In genomic region chr22:41308054-41308453, GRCh38 we compare ENCODE assay signal across 12 cellular contexts. TPM values are rescaled to one million over a fixed set of nuclear protein-coding genes. Genes with fewer than 3 reads are reported as not detected.
DNase-seq lines count a peak whose midpoint lies in the region; ATAC-seq and TF ChIP-seq lines count a peak whose summit lies in the region.
"Had no signal": no experiment of that assay in that cellular context is flagged by ENCODE, and none has a peak within 500 bp of the region (broad histone marks: within the 10 kb centered on the region; RNA-seq: fewer than 3 reads in every experiment).

No MANE protein-coding gene starts in this region.

- no peaks in the 10 kb centered on the region for H3K9me3 Mint-ChIP-seq in GM23338
- H3K9me3 Mint-ChIP-seq in activated T-helper 2 cell treated with anti-CD3 and anti-CD28 coated beads, Interferon-gamma antibody, Interleukin-2, Interleukin-4, amounts not matched to agents 10 μg/mL and 5 μg/mL and 100 μg/mL, durations not matched to agents 14 hours and 24 hours and 36 hours: no peaks in the 10 kb centered on the region

- H3K9me2 ChIP-seq in GM23338 (ENCODE audit: insufficient read depth): no peaks in the 10 kb centered on the region

- H3K4me1 Mint-ChIP-seq in GM23338: peaks cover 33% of the 10 kb centered on the region
- peaks cover 31% of the 10 kb centered on the region for H3K4me1 Mint-ChIP-seq in activated T-helper 2 cell treated with anti-CD3 and anti-CD28 coated beads, Interferon-gamma antibody, Interleukin-2, Interleukin-4, amounts not matched to agents 10 μg/mL and 5 μg/mL and 100 μg/mL, durations not matched to agents 14 hours and 24 hours and 36 hours (ENCODE audit: low read depth)

- H3K36me3 ChIP-seq in GM23338 (ENCODE audit: insufficient read depth) (no peaks in the 10 kb centered on the region), adipocyte (ENCODE audit: control insufficient read depth, insufficient read depth, low read length, severe bottlenecking) (peaks cover 7% of the 10 kb centered on the region), skeletal muscle satellite cell (ENCODE audit: insufficient read depth, low read length) (peaks cover 19% of the 10 kb centered on the region)

- 0 out of 2 replicates have a peak, but pooled peaks cover 6% of the 10 kb centered on the region for H3F3A ChIP-seq in GM23338 (replicated peaks; ENCODE audit: low read depth)

- H3K4me1 ChIP-seq in GM23338 (ENCODE audit: insufficient read depth): peaks cover 13% of the 10 kb centered on the region
- peaks cover 30% of the 10 kb centered on the region for H3K4me1 ChIP-seq in adipocyte (ENCODE audit: control insufficient read depth, insufficient read depth, low read length)
- peaks cover 42% of the 10 kb centered on the region for H3K4me1 ChIP-seq in skeletal muscle satellite cell (ENCODE audit: control insufficient read depth, insufficient read depth, low read length)

- TF ChIP-seq CTCF in GM23338 (conservative IDR thresholded peaks at IDR 0.05; ENCODE audit: low read depth in 2 of 2): no peak

- peaks cover 100% of the 10 kb centered on the region for H3K79me2 ChIP-seq in GM23338 (replicated peaks; ENCODE audit: insufficient read depth)

- H4K20me1 ChIP-seq in GM23338 (replicated peaks; ENCODE audit: insufficient read depth): peaks cover 30% of the 10 kb centered on the region

- H3K4me3 Mint-ChIP-seq in GM23338: no peak overlapping the region; the same call in 2 of the 3 replicates
- no peak overlapping the region for H3K4me3 Mint-ChIP-seq in activated T-helper 2 cell treated with anti-CD3 and anti-CD28 coated beads, Interferon-gamma antibody, Interleukin-2, Interleukin-4, amounts not matched to agents 10 μg/mL and 5 μg/mL and 100 μg/mL, durations not matched to agents 14 hours and 24 hours and 36 hours (ENCODE audit: low read depth)

- H3K27ac ChIP-seq in GM23338 (ENCODE audit: low read depth): peak overlapping the region; percentile 83; the same call in 1 of the 2 replicates

- H3K36me3 Mint-ChIP-seq in GM23338 (ENCODE audit: low read depth): peaks cover 34% of the 10 kb centered on the region
- H3K36me3 Mint-ChIP-seq in activated T-helper 2 cell treated with anti-CD3 and anti-CD28 coated beads, Interferon-gamma antibody, Interleukin-2, Interleukin-4, amounts not matched to agents 10 μg/mL and 5 μg/mL and 100 μg/mL, durations not matched to agents 14 hours and 24 hours and 36 hours (ENCODE audit: low read depth): peaks cover 36% of the 10 kb centered on the region

- ATAC-seq in GM23338: peak; percentile 50
- ATAC-seq in GM19023 (IDR thresholded peaks at IDR 0.05; ENCODE audit: unreplicated experiment): no peak
- no peak for ATAC-seq in HG03520 (IDR thresholded peaks at IDR 0.05; ENCODE audit: unreplicated experiment)

- H3K27ac Mint-ChIP-seq in GM23338: no peak overlapping the region
- H3K27ac Mint-ChIP-seq in activated T-helper 2 cell treated with anti-CD3 and anti-CD28 coated beads, Interferon-gamma antibody, Interleukin-2, Interleukin-4, amounts not matched to agents 10 μg/mL and 5 μg/mL and 100 μg/mL, durations not matched to agents 14 hours and 24 hours and 36 hours: no peak overlapping the region

- intact Hi-C loops in activated T-helper 2 cell treated with anti-CD3 and anti-CD28 coated beads, Interferon-gamma antibody, Interleukin-2, Interleukin-4, amounts not matched to agents 10 μg/mL and 5 μg/mL and 100 μg/mL, durations not matched to agents 14 hours and 24 hours and 36 hours (cut with micrococcal nuclease): no loop called here

- peak; percentile 45 for DNase-seq in GM23338 (ENCODE audit: low spot score)
- DNase-seq in adipocyte (ENCODE audit: low read depth): no peak
- DNase-seq in hepatic stellate cell (ENCODE audit: low spot score): peak; percentile 79
- DNase-seq in activated T-helper 2 cell treated with anti-CD3 and anti-CD28 coated beads, Interferon-gamma antibody, Interleukin-2, Interleukin-4, amounts not matched to agents 10 μg/mL and 5 μg/mL and 100 μg/mL, durations not matched to agents 14 hours and 24 hours and 36 hours (ENCODE audit: low spot score): no peak
- no peak for DNase-seq in SK-N-DZ (ENCODE audit: low spot score)
- DNase-seq: activated naive CD4-positive, alpha-beta T cell treated with anti-CD3 and anti-CD28 coated beads, Interleukin-2, amount 50 U/mL, for 16 hours; GDM1; NCI-H524 treated with DMSO at 0.1 percent for 48 hours; T-helper 9 cell had no signal

- no peak overlapping the region for H3K4me2 ChIP-seq in GM23338
- peak overlapping the region; percentile 41 for H3K4me2 ChIP-seq in skeletal muscle satellite cell (ENCODE audit: low read length)

- no peak overlapping the region for H2AFZ ChIP-seq in GM23338

- H3K9ac ChIP-seq in adipocyte (ENCODE audit: low read length): peak overlapping the region; percentile 27
- peak overlapping the region; percentile 44 for H3K9ac ChIP-seq in skeletal muscle satellite cell (ENCODE audit: low read depth, low read length)

- H3K9me3 ChIP-seq in adipocyte (ENCODE audit: control insufficient read depth, low read length): no peaks in the 10 kb centered on the region
- H3K9me3 ChIP-seq in skeletal muscle satellite cell (replicated peaks; ENCODE audit: low read length): no peaks in the 10 kb centered on the region

- H3K4me3 ChIP-seq in GM23338 (no peak overlapping the region), adipocyte (ENCODE audit: low read length) (no peak overlapping the region), skeletal muscle satellite cell (ENCODE audit: low read length) (peak overlapping the region; percentile 22)

- H3K27me3 ChIP-seq in GM23338 (ENCODE audit: insufficient read depth) (no peaks in the 10 kb centered on the region), adipocyte (replicated peaks; ENCODE audit: control insufficient read depth, insufficient read depth, low read length) (no peaks in the 10 kb centered on the region), skeletal muscle satellite cell (ENCODE audit: control insufficient read depth, insufficient read depth, low read length) (no peaks in the 10 kb centered on the region)

- H3K27me3 Mint-ChIP-seq in GM23338 (ENCODE audit: insufficient read depth, low read depth, poor library complexity): peaks cover 9% of the 10 kb centered on the region
- H3K27me3 Mint-ChIP-seq in activated T-helper 2 cell treated with anti-CD3 and anti-CD28 coated beads, Interferon-gamma antibody, Interleukin-2, Interleukin-4, amounts not matched to agents 10 μg/mL and 5 μg/mL and 100 μg/mL, durations not matched to agents 14 hours and 24 hours and 36 hours (ENCODE audit: low read depth): no peaks in the 10 kb centered on the region

TF ChIP-seq in GM23338, 12 proteins besides CTCF, POLR2A, EP300 and RAD21 (continues in another document):
- TF ChIP-seq ZNF114 (CRISPR knock-in tag; IDR thresholded peaks at IDR 0.05) (no peak), POLR2AphosphoS5 (IDR thresholded peaks at IDR 0.05; ENCODE audit: low read depth) (no peak), EZH2 (IDR thresholded peaks at IDR 0.05; ENCODE audit: low read depth, unreplicated experiment) (no peak), REST (IDR thresholded peaks at IDR 0.05; ENCODE audit: unreplicated experiment) (no peak), CREB1 (CRISPR knock-in tag; IDR thresholded peaks at IDR 0.05; ENCODE audit: low read depth) (no peak), NANOG (IDR thresholded peaks at IDR 0.05; ENCODE audit: borderline replicate concordance) (no peak)

RNA-seq across cellular contexts. Expression of gene ZC3H7B, which starts 6.7 kb away (rescaled TPM):
- total RNA-seq in GM23338 (2014; rRNA removed; shearing (Covaris generic)): 51.3 and 61.5 TPM in 2 replicates
- polyA plus RNA-seq in GM23338 (2016; fragmentation: Nextera tagmentation; extraction: Ambion mirVana): 5.7 and 7.0 TPM in 2 replicates
- 32.8 and 38.3 TPM in 2 replicates for total RNA-seq in skeletal muscle satellite cell (2012; rRNA removed)
- 64.7 and 66.0 TPM in 2 replicates for total RNA-seq in activated T-helper 2 cell treated with anti-CD3 and anti-CD28 coated beads, Interferon-gamma antibody, Interleukin-2, Interleukin-4, amounts not matched to agents 10 μg/mL and 5 μg/mL and 100 μg/mL, durations not matched to agents 14 hours and 24 hours and 36 hours
- 41.9 and 43.2 TPM in 2 replicates for polyA plus RNA-seq in SK-N-DZ (2014; cell fraction: cytosol; rRNA removed)
- polyA plus RNA-seq in SK-N-DZ (2014; cell fraction: nucleus; rRNA removed): 46.3 and 53.1 TPM in 2 replicates

RNA-seq across cellular contexts. Expression of gene RANGAP1, which starts 22.1 kb away (rescaled TPM):
- 133 and 141 TPM in 2 replicates for total RNA-seq in GM23338 (2014; rRNA removed; shearing (Covaris generic))
- polyA plus RNA-seq in GM23338 (2016; fragmentation: Nextera tagmentation; extraction: Ambion mirVana): 54.2 and 54.7 TPM in 2 replicates
- total RNA-seq in skeletal muscle satellite cell (2012; rRNA removed): 71.2 and 73.0 TPM in 2 replicates
- total RNA-seq in activated T-helper 2 cell treated with anti-CD3 and anti-CD28 coated beads, Interferon-gamma antibody, Interleukin-2, Interleukin-4, amounts not matched to agents 10 μg/mL and 5 μg/mL and 100 μg/mL, durations not matched to agents 14 hours and 24 hours and 36 hours: 189 and 192 TPM in 2 replicates
- 96.5 and 99.1 TPM in 2 replicates for polyA plus RNA-seq in SK-N-DZ (2014; cell fraction: cytosol; rRNA removed)
- 87.6 and 101 TPM in 2 replicates for polyA plus RNA-seq in SK-N-DZ (2014; cell fraction: nucleus; rRNA removed)

Comparison
In these comparisons a context has a peak if more than half of its experiments do, and no peak if none do; other contexts are left out.
1. DNase-seq: peak in GM23338 (single experiment) and hepatic stellate cell (single experiment); none in adipocyte (single experiment), activated T-helper 2 cell treated with anti-CD3 and anti-CD28 coated beads, Interferon-gamma antibody, Interleukin-2, Interleukin-4, amounts not matched to agents 10 μg/mL and 5 μg/mL and 100 μg/mL, durations not matched to agents 14 hours and 24 hours and 36 hours (single experiment) and SK-N-DZ (single experiment).